15 cellular contexts compared by ENCODE assay signal in genomic region chr17:38421871-38422819, GRCh38. TPM values are rescaled to one million over a fixed set of nuclear protein-coding genes. Genes with fewer than 3 reads are reported as not detected.
DNase-seq lines count a peak whose midpoint lies in the region; TF ChIP-seq lines count a peak whose summit lies in the region.
"Had no signal": no experiment of that assay in that cellular context is flagged by ENCODE, and none has a peak within 500 bp of the region (broad histone marks: within the 10 kb centered on the region; RNA-seq: fewer than 3 reads in every experiment).

No MANE protein-coding gene starts in this region.

- no peak overlapping the region for H3K4me3 ChIP-seq in hepatocyte
- H3K4me3 ChIP-seq: A549, gastrocnemius medialis, testis had no signal

- 73% methylated on average over 17 of the region's 17 CpGs for WGBS in hepatocyte (ENCODE audit: low lambda C conversion rate, missing lambda C conversion rate)

- no peaks in the 10 kb centered on the region for H4K20me1 ChIP-seq in hepatocyte (ENCODE audit: insufficient read depth, poor library complexity, severe bottlenecking)

- DNase-seq in NCI-H1417 (lab: John Stamatoyannopoulos, UW) = peak in 2 of 3 experiments; percentile 20 to 50
- no peak for DNase-seq in NCI-H1417 treated with DMSO at 0.1 percent for 48 hours (lab: John Stamatoyannopoulos, UW)
- DNase-seq in RWPE1 (ENCODE audit: low spot score) = no peak
- no peak for DNase-seq in hepatocyte (ENCODE audit: low spot score)
- DNase-seq in substantia nigra (lab: John Stamatoyannopoulos, UW) = peak in 5 of 49 donors; percentile 22 to 82 (median 38)
- DNase-seq in NCI-H2029 treated with DMSO at 0.1 percent for 48 hours (lab: John Stamatoyannopoulos, UW) = no peak
- DNase-seq in amniotic stem cell (lab: John Stamatoyannopoulos, UW) = no peak
- DNase-seq in T1000 (lab: John Stamatoyannopoulos, UW) = no peak
- DNase-seq: activated CD4-positive, alpha-beta T cell treated with anti-CD3 and anti-CD28 coated beads, Interleukin-2, amount 50 U/mL, for 4 hours; gastrocnemius medialis; KG1; left colon; testis had no signal

- H3K27me3 ChIP-seq in hepatocyte = peaks cover 32% of the 10 kb centered on the region
- H3K27me3 ChIP-seq: testis had no signal

- H3K9me3 ChIP-seq in hepatocyte (ENCODE audit: low read depth) = no peaks in the 10 kb centered on the region
- H3K9me3 ChIP-seq: A549, gastrocnemius medialis, neutrophil, testis had no signal

- H3K9me2 ChIP-seq in hepatocyte (replicated peaks; ENCODE audit: insufficient read depth) = no peaks in the 10 kb centered on the region

- peaks cover 23% of the 10 kb centered on the region for H3K4me1 ChIP-seq in hepatocyte (ENCODE audit: insufficient read depth)

- H3K79me2 ChIP-seq in hepatocyte = no peaks in the 10 kb centered on the region

- CTCF ChIA-PET in RWPE1 (lab: Yijun Ruan, JAX) = interaction anchor here (0.8 to 1.5 kb wide), 4 partner anchors 30 to 245 kb away, joined by 3 to 5 read pairs (median 3); no protein-coding TSS in a partner anchor

- peak overlapping the region; percentile 38 for H3K27ac ChIP-seq in RWPE1
- peak overlapping the region; percentile 55 for H3K27ac ChIP-seq in hepatocyte
- peak overlapping the region; percentile 67 for H3K27ac ChIP-seq in substantia nigra (ENCODE audit: low read depth, low read length, poor library complexity, severe bottlenecking)
- H3K27ac ChIP-seq: A549, gastrocnemius medialis, neutrophil, testis had no signal

- POLR2A ChIA-PET in RWPE1 (lab: Yijun Ruan, JAX; ENCODE audit: low non-redundant PET) = no interaction called here

- TF ChIP-seq CTCF in RWPE1 (conservative IDR thresholded peaks at IDR 0.05; ENCODE audit: low read depth) = no peak
- no peak for TF ChIP-seq CTCF in hepatocyte (IDR thresholded peaks at IDR 0.05; ENCODE audit: poor library complexity)

- H2AFZ ChIP-seq in hepatocyte = no peak overlapping the region

- H3K4me2 ChIP-seq in hepatocyte = peak overlapping the region; percentile 50
- H3K4me2 ChIP-seq: A549 had no signal

- no peaks in the 10 kb centered on the region for H3K36me3 ChIP-seq in hepatocyte (replicated peaks; ENCODE audit: insufficient read depth, low read depth)
- H3K36me3 ChIP-seq: gastrocnemius medialis, neutrophil had no signal

RNA-seq across cellular contexts. Expression of gene ARHGAP23, which starts 6.1 kb away (rescaled TPM):
- 7.3 and 16.0 TPM in 2 replicates for total RNA-seq in hepatocyte
- 30.0 and 32.8 TPM in 2 replicates for polyA plus RNA-seq in hepatocyte

Comparison
In these comparisons a context has a peak if more than half of its experiments do, and no peak if none do; other contexts are left out.
1. DNase-seq: peak in NCI-H1417 (2 of 3); none in NCI-H1417 treated with DMSO at 0.1 percent for 48 hours (single experiment), RWPE1 (single experiment), hepatocyte (single experiment), NCI-H2029 treated with DMSO at 0.1 percent for 48 hours (single experiment), amniotic stem cell (single experiment) and T1000 (single experiment).
2. Peak in every context shown above with its lines, with median percentiles within 50 percentile points of each other: H3K27ac ChIP-seq.